Comparison of ENCODE assay signal across 1 cellular context in genomic region chr12:495466-495865, GRCh38.
TF ChIP-seq lines count a peak whose summit lies in the region.

No MANE protein-coding gene starts in this region.

TF ChIP-seq in GM12878, 131 proteins besides CTCF, POLR2A, EP300 and RAD21 (continued from another document):
- TF ChIP-seq HSF1 (IDR thresholded peaks at IDR 0.05; ENCODE audit: low read depth, low read length) (no peak), ZZZ3 (IDR thresholded peaks at IDR 0.05; ENCODE audit: control insufficient read depth, insufficient read length, low read depth) (no peak), HDGF (IDR thresholded peaks at IDR 0.05) (no peak), NRF1 (conservative IDR thresholded peaks at IDR 0.05; ENCODE audit: low read depth, low read length) (no peak), MXI1 (IDR thresholded peaks at IDR 0.05; ENCODE audit: low read depth, low read length) (no peak), IKZF2 (IDR thresholded peaks at IDR 0.05) (no peak)
TF ChIP-seq in GM12878: peak in this region for 0.
